1 cellular context compared by ENCODE assay signal in genomic region chr17:56976941-56977570, GRCh38.
TF ChIP-seq lines count a peak whose summit lies in the region.

No MANE protein-coding gene starts in this region.

TF ChIP-seq in HepG2, 621 proteins besides CTCF, POLR2A, EP300 and RAD21 (continued from another document):
- TF ChIP-seq MTERF4 (CRISPR knock-in tag; IDR thresholded peaks at IDR 0.05): no peak
- no peak for TF ChIP-seq GATAD1 (CRISPR knock-in tag; IDR thresholded peaks at IDR 0.05)
- TF ChIP-seq ZNF546 (CRISPR knock-in tag; conservative IDR thresholded peaks at IDR 0.05): no peak
